In the genomic region with DNA sequence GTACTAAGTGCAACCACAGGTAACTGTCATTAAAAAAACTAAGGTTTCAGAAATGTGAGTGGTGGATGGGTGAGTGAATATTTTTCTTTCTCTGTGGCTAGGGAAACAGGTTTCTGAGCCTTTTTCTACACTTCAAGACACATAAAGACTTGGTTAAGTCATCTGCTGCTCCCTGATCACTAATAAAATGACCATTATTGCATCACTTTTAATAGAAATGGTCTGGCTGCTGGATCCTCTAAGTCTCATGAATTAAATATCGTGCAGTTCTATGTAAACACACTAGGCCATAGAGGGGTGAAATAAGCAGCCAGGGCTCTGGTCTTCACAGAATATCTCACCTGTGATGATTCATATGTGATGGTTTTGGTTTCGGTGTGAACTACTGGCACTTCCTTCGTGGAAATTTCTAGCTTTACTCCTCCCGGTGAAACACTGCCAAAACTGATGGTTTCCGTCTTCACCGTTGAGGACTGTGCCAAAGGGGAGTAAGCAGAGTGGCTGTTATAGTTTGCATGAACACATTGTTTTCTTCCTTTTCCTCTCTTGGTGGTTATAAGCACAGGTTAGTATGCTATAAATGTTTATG, we compare ENCODE assay signal across 21 cellular contexts.
DNase-seq lines count a peak whose midpoint lies in the region; ATAC-seq and TF ChIP-seq lines count a peak whose summit lies in the region.
"Had no signal": no experiment of that assay in that cellular context is flagged by ENCODE, and none has a peak within 500 bp of the region (broad histone marks: within the 10 kb centered on the region; RNA-seq: fewer than 3 reads in every experiment).

No MANE protein-coding gene starts in this region.

- TF ChIP-seq CTCF in tibial nerve (IDR thresholded peaks at IDR 0.05) (no peak), suprapubic skin (IDR thresholded peaks at IDR 0.05) (no peak)

- no peak overlapping the region for H3K4me3 ChIP-seq in tibial nerve
- no peak overlapping the region for H3K4me3 ChIP-seq in suprapubic skin
- H3K4me3 ChIP-seq: BLaER1, GM12878, SJSA1 had no signal

- H3K27ac Mint-ChIP-seq in activated CD4-positive, alpha-beta T cell treated with anti-CD3 and anti-CD28 coated beads for 36 hours, result no peak overlapping the region
- H3K27ac Mint-ChIP-seq in activated T-helper 17 cell treated with anti-CD3 and anti-CD28 coated beads, Interleukin-2, amount 50 U/mL, for 72 hours, result no peak overlapping the region
- H3K27ac Mint-ChIP-seq: CD8-positive, alpha-beta T cell; HFFc6 had no signal

- H3K36me3 ChIP-seq in tibial nerve (peaks cover 0 to 76% (median 0%) of the 10 kb centered on the region in 3 donors), suprapubic skin (peaks cover 6% of the 10 kb centered on the region)
- H3K36me3 ChIP-seq: BLaER1, SJSA1 had no signal

- DNase-seq in activated CD4-positive, alpha-beta T cell treated with anti-CD3 and anti-CD28 coated beads for 36 hours, result no peak
- DNase-seq in activated CD4-positive, alpha-beta T cell treated with anti-CD3 and anti-CD28 coated beads for 48 hours, result no peak
- DNase-seq in tibial nerve (ENCODE audit: low spot score in 2 of 2) (no peak), suprapubic skin (ENCODE audit: low spot score in 2 of 2) (no peak)
- DNase-seq: 8988T; CD8-positive, alpha-beta T cell; DMS 273 treated with DMSO at 0.1 percent for 48 hours; GDM1; HFFc6; NCI-H1436; NCI-H2029; NCI-H2171 treated with DMSO at 0.1 percent for 48 hours; NCI-H446 treated with DMSO at 0.1 percent for 48 hours; PC-3 had no signal

- H3K27ac ChIP-seq in tibial nerve (no peak overlapping the region), suprapubic skin (no peak overlapping the region)
- H3K27ac ChIP-seq: BLaER1, SJSA1 had no signal

- ATAC-seq in activated CD4-positive, alpha-beta T cell treated with anti-CD3 and anti-CD28 coated beads for 36 hours, result peak; percentile 64
- ATAC-seq in GM18520 (IDR thresholded peaks at IDR 0.05; ENCODE audit: unreplicated experiment), result peak; percentile 58
- peak; percentile 49 for ATAC-seq in HG03159 (IDR thresholded peaks at IDR 0.05; ENCODE audit: unreplicated experiment)
- peak; percentile 68 for ATAC-seq in activated T-helper 17 cell treated with anti-CD3 and anti-CD28 coated beads, Interleukin-2, amount 50 U/mL, for 72 hours (replicated peaks)
- no peak for ATAC-seq in GM21786 (IDR thresholded peaks at IDR 0.05; ENCODE audit: unreplicated experiment)
- ATAC-seq: CD8-positive, alpha-beta T cell; GM12878; PC-3 had no signal

- no peak for TF ChIP-seq POLR2A in tibial nerve (IDR thresholded peaks at IDR 0.05)
- TF ChIP-seq POLR2A in suprapubic skin (IDR thresholded peaks at IDR 0.05), result no peak

- CTCF ChIA-PET in activated CD4-positive, alpha-beta T cell treated with anti-CD3 and anti-CD28 coated beads for 36 hours (lab: Charles Lee), result no interaction called here

- intact Hi-C loops in activated CD4-positive, alpha-beta T cell treated with anti-CD3 and anti-CD28 coated beads for 36 hours (cut with DNase I, micrococcal nuclease), result no loop called here

- no peaks in the 10 kb centered on the region for H3K9me3 Mint-ChIP-seq in activated CD4-positive, alpha-beta T cell treated with anti-CD3 and anti-CD28 coated beads for 36 hours (ENCODE audit: low read depth)
- no peaks in the 10 kb centered on the region for H3K9me3 Mint-ChIP-seq in activated T-helper 17 cell treated with anti-CD3 and anti-CD28 coated beads, Interleukin-2, amount 50 U/mL, for 72 hours
- H3K9me3 Mint-ChIP-seq: CD8-positive, alpha-beta T cell had no signal

- POLR2A ChIA-PET in activated CD4-positive, alpha-beta T cell treated with anti-CD3 and anti-CD28 coated beads for 36 hours (lab: Charles Lee), result no interaction called here

- no peak for TF ChIP-seq EP300 in tibial nerve (IDR thresholded peaks at IDR 0.05)
- TF ChIP-seq EP300 in suprapubic skin (IDR thresholded peaks at IDR 0.05), result no peak

- no peaks in the 10 kb centered on the region for H3K4me1 ChIP-seq in tibial nerve
- no peaks in the 10 kb centered on the region for H3K4me1 ChIP-seq in suprapubic skin
- H3K4me1 ChIP-seq: BLaER1, SJSA1 had no signal

- WGBS in tibial nerve, 2 donors, result 90 to 92% methylated on average over 6 of the region's 6 CpGs
- 70% methylated on average over 6 of the region's 6 CpGs for WGBS in suprapubic skin

- no peaks in the 10 kb centered on the region for H3K27me3 ChIP-seq in tibial nerve
- H3K27me3 ChIP-seq in suprapubic skin, result no peaks in the 10 kb centered on the region
- H3K27me3 ChIP-seq: BLaER1, SJSA1 had no signal

- H3K27me3 Mint-ChIP-seq in activated CD4-positive, alpha-beta T cell treated with anti-CD3 and anti-CD28 coated beads for 36 hours, result peaks cover 2% of the 10 kb centered on the region
- H3K27me3 Mint-ChIP-seq in activated T-helper 17 cell treated with anti-CD3 and anti-CD28 coated beads, Interleukin-2, amount 50 U/mL, for 72 hours, result peaks cover 25% of the 10 kb centered on the region

- no peak overlapping the region for H3K4me3 Mint-ChIP-seq in activated CD4-positive, alpha-beta T cell treated with anti-CD3 and anti-CD28 coated beads for 36 hours
- no peak overlapping the region for H3K4me3 Mint-ChIP-seq in activated T-helper 17 cell treated with anti-CD3 and anti-CD28 coated beads, Interleukin-2, amount 50 U/mL, for 72 hours
- H3K4me3 Mint-ChIP-seq: CD8-positive, alpha-beta T cell; HFFc6 had no signal

- H3K9me3 ChIP-seq in tibial nerve, result no peaks in the 10 kb centered on the region
- no peaks in the 10 kb centered on the region for H3K9me3 ChIP-seq in suprapubic skin
- H3K9me3 ChIP-seq: BLaER1, SJSA1 had no signal

- H3K4me1 Mint-ChIP-seq in activated CD4-positive, alpha-beta T cell treated with anti-CD3 and anti-CD28 coated beads for 36 hours, result peaks cover 8% of the 10 kb centered on the region
- peaks cover 6% of the 10 kb centered on the region for H3K4me1 Mint-ChIP-seq in activated T-helper 17 cell treated with anti-CD3 and anti-CD28 coated beads, Interleukin-2, amount 50 U/mL, for 72 hours

- H3K36me3 Mint-ChIP-seq in activated CD4-positive, alpha-beta T cell treated with anti-CD3 and anti-CD28 coated beads for 36 hours (ENCODE audit: low read depth), result no peaks in the 10 kb centered on the region
- no peaks in the 10 kb centered on the region for H3K36me3 Mint-ChIP-seq in activated T-helper 17 cell treated with anti-CD3 and anti-CD28 coated beads, Interleukin-2, amount 50 U/mL, for 72 hours (ENCODE audit: low read depth)
- H3K36me3 Mint-ChIP-seq: CD8-positive, alpha-beta T cell had no signal
